In the genomic region with DNA sequence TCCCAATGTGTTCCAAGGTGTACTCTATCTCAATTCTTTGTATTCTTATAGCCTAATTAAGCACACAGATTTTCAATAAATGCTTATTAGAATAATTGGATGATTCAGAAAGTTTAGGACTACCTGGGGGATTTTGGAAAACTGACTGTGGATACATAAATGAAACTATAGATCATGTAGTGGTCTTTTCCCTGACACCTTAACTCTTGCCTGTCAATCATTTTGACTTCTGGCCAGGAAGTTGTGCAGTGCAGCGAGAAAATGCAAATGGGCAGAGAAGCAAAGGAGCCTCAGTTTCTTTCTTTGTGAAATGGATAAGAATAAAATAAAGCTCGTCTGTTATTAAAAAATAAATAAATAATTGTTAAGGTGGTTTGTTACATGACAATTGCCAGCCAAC, we compare ENCODE assay signal across 26 cellular contexts. TPM values are rescaled to one million over a fixed set of nuclear protein-coding genes. Genes with fewer than 3 reads are reported as not detected.
DNase-seq lines count a peak whose midpoint lies in the region; ATAC-seq, FAIRE-seq and TF ChIP-seq lines count a peak whose summit lies in the region.
"Had no signal": no experiment of that assay in that cellular context is flagged by ENCODE, and none has a peak within 500 bp of the region (broad histone marks: within the 10 kb centered on the region; RNA-seq: fewer than 3 reads in every experiment).

No MANE protein-coding gene starts in this region.

- H3K27me3 ChIP-seq in Caco-2 (replicated peaks; ENCODE audit: control insufficient read depth, insufficient read depth, low read length) (no peaks in the 10 kb centered on the region), GM12878 (replicated peaks in 1 of 2; ENCODE audit: control insufficient read depth in 2 of 2, insufficient read depth in 2 of 2, low read length in 1 of 2) (peaks cover 0 to 4% of the 10 kb centered on the region in 2 experiments; a peak in 1 of 4 replicates)
- H3K27me3 ChIP-seq: BE2C, BLaER1 had no signal

- H3K27ac Mint-ChIP-seq in Caco-2 (ENCODE audit: unreplicated experiment) = no peak overlapping the region
- H3K27ac Mint-ChIP-seq in osteocyte (ENCODE audit: unreplicated experiment) = no peak overlapping the region
- H3K27ac Mint-ChIP-seq: CD4-positive, alpha-beta memory T cell; CD4-positive, CD25-positive, alpha-beta regulatory T cell; CD8-positive, alpha-beta memory T cell had no signal

- CTCF ChIA-PET in Caco-2 (lab: Charles Lee) (interaction anchor here (0.8 kb wide), 1 partner anchor 20 kb away, joined by 4 read pairs; no protein-coding TSS in a partner anchor), HEK293T (lab: Yijun Ruan, JAX) (interaction anchor here (0.6 kb wide), 1 partner anchor 125 kb away, joined by 6 read pairs; no protein-coding TSS in a partner anchor), GM12878 (lab: Yijun Ruan, JAX) (no interaction called here)

- TF ChIP-seq CTCF in Caco-2 (IDR thresholded peaks at IDR 0.05; ENCODE audit: insufficient read depth in 1 of 2, low read depth in 1 of 2, low read length in 1 of 2, severe bottlenecking in 1 of 2, unreplicated experiment in 1 of 2) = no peak
- no peak for TF ChIP-seq CTCF in GM12878 (IDR thresholded peaks at IDR 0.05 in 2 of 3, conservative IDR thresholded peaks at IDR 0.05 in 1 of 3; ENCODE audit: control insufficient read depth in 2 of 3, extremely low read depth in 1 of 3, insufficient read depth in 1 of 3, low read depth in 3 of 3, low read length in 3 of 3)
- TF ChIP-seq CTCF in osteocyte (IDR thresholded peaks at IDR 0.05) = no peak

- no peak overlapping the region for H2AFZ ChIP-seq in GM12878 (ENCODE audit: control insufficient read depth, low read depth, low read length)

- SMC1A ChIA-PET in GM12878 (lab: Charles Lee; ENCODE audit: uncharacterized antibody, unreplicated experiment) = interaction anchor here (0.8 kb wide), 1 partner anchor 42 kb away, joined by 3 read pairs; no protein-coding TSS in a partner anchor

- no peak for TF ChIP-seq POLR2A in GM12878 (IDR thresholded peaks at IDR 0.05; ENCODE audit: low read depth, low read length)

- H3K4me1 ChIP-seq in Caco-2 (no peaks in the 10 kb centered on the region), GM12878 (ENCODE audit: control insufficient read depth, insufficient read depth, low read length) (no peaks in the 10 kb centered on the region)
- H3K4me1 ChIP-seq: A549, BE2C, BLaER1 had no signal

- in situ Hi-C loops in GM12878 (cut with MboI) = no loop called here

- ATAC-seq in GM12878 = no peak
- ATAC-seq: A549 had no signal

- no peak for DNase-seq in Caco-2
- no peak for DNase-seq in HEK293T (ENCODE audit: extremely low spot score)
- DNase-seq in GM12878 (ENCODE audit: low read depth, low spot score) = no peak
- peak; percentile 5 for DNase-seq in osteocyte (ENCODE audit: extremely low spot score, unreplicated experiment)
- DNase-seq in SIG-M5 (lab: John Stamatoyannopoulos, UW) = no peak
- DNase-seq in NK-92 treated with Interleukin-12 subunit alpha and Interleukin-12 subunit beta, amount 100 ng/mL, for 24 hours (lab: John Stamatoyannopoulos, UW) = no peak
- no peak for DNase-seq in RPMI8226
- DNase-seq: BE2C; C1 segment of cervical spinal cord; CD4-positive, alpha-beta memory T cell; CD4-positive, CD25-positive, alpha-beta regulatory T cell; CD8-positive, alpha-beta memory T cell; COR-L47; DMS79 treated with DMSO at 0.1 percent for 48 hours; EL; GDM1 had no signal

- no peaks in the 10 kb centered on the region for H3K79me2 ChIP-seq in GM12878 (ENCODE audit: control insufficient read depth, insufficient read depth, low read length)

- H3K4me1 Mint-ChIP-seq in Caco-2 (ENCODE audit: low read depth, unreplicated experiment) = peaks cover 13% of the 10 kb centered on the region
- H3K4me1 Mint-ChIP-seq in osteocyte (ENCODE audit: unreplicated experiment) = no peaks in the 10 kb centered on the region
- H3K4me1 Mint-ChIP-seq: CD4-positive, alpha-beta memory T cell; CD4-positive, CD25-positive, alpha-beta regulatory T cell; CD8-positive, alpha-beta memory T cell had no signal

- H4K20me1 ChIP-seq in GM12878 (ENCODE audit: control insufficient read depth, insufficient read depth) = no peaks in the 10 kb centered on the region
- H4K20me1 ChIP-seq: BLaER1 had no signal

- POLR2A ChIA-PET in Caco-2 (lab: Charles Lee) (no interaction called here), HEK293T (lab: Yijun Ruan, JAX) (no interaction called here), GM12878 (lab: Charles Lee) (no interaction called here)

- no peaks in the 10 kb centered on the region for H3K9me3 ChIP-seq in Caco-2
- no peaks in the 10 kb centered on the region for H3K9me3 ChIP-seq in GM12878 (replicated peaks; ENCODE audit: control insufficient read depth, insufficient read depth, low read length)
- H3K9me3 ChIP-seq: BE2C, BLaER1 had no signal

- no peaks in the 10 kb centered on the region for H3K27me3 Mint-ChIP-seq in Caco-2 (ENCODE audit: insufficient read depth, unreplicated experiment)
- peaks cover 9% of the 10 kb centered on the region for H3K27me3 Mint-ChIP-seq in osteocyte (ENCODE audit: unreplicated experiment)

- intact Hi-C loops in Caco-2 (cut with micrococcal nuclease; ENCODE audit: unreplicated experiment) = no loop called here
- intact Hi-C loops in GM12878 (cut with micrococcal nuclease; ENCODE audit: unreplicated experiment) = no loop called here

- H3K36me3 Mint-ChIP-seq in Caco-2 (ENCODE audit: insufficient read depth, unreplicated experiment) (peaks cover 5% of the 10 kb centered on the region), osteocyte (ENCODE audit: unreplicated experiment) (no peaks in the 10 kb centered on the region)
- H3K36me3 Mint-ChIP-seq: CD14-positive monocyte; CD4-positive, alpha-beta memory T cell; CD4-positive, CD25-positive, alpha-beta regulatory T cell had no signal

- BruUV-seq in Caco-2 (replicated peaks; lab: Mats Ljungman, UMichigan) (TSS peak; percentile 29), GM12878 (replicated peaks; lab: Mats Ljungman, UMichigan) (no TSS peak)

- H3K4me3 Mint-ChIP-seq in Caco-2 (ENCODE audit: unreplicated experiment) (no peak overlapping the region), osteocyte (ENCODE audit: unreplicated experiment) (no peak overlapping the region)
- H3K4me3 Mint-ChIP-seq: CD14-positive monocyte; CD4-positive, alpha-beta memory T cell; CD4-positive, CD25-positive, alpha-beta regulatory T cell; CD8-positive, alpha-beta memory T cell had no signal

- H3K9ac ChIP-seq in GM12878 (ENCODE audit: control insufficient read depth, insufficient read depth, low read length) = no peak overlapping the region
- H3K9ac ChIP-seq: BLaER1 had no signal

- WGBS in GM12878 (ENCODE audit: insufficient coverage, insufficient replicate concordance, low lambda C conversion rate, missing lambda C conversion rate) = 0% methylated on average over 2 of the region's 2 CpGs

- TF ChIP-seq EP300 in GM12878 (IDR thresholded peaks at IDR 0.05; ENCODE audit: borderline replicate concordance in 1 of 2, control insufficient read depth in 1 of 2, low read depth in 2 of 2, low read length in 2 of 2) = no peak

- H3K4me3 ChIP-seq in Caco-2 (ENCODE audit: low read depth, low read length) (no peak overlapping the region), GM12878 (no peak overlapping the region)
- H3K4me3 ChIP-seq: A549, BLaER1 had no signal

- FAIRE-seq in GM12878 (lab: Jason Lieb, UNC) = no peak
- FAIRE-seq: A549, D721Med, GM12891, GM19239 had no signal

- peaks cover under 1% of the 10 kb centered on the region for H3K9me3 Mint-ChIP-seq in Caco-2 (ENCODE audit: unreplicated experiment)
- peaks cover 3% of the 10 kb centered on the region for H3K9me3 Mint-ChIP-seq in osteocyte (ENCODE audit: unreplicated experiment)

- no peak for TF ChIP-seq RAD21 in GM12878 (IDR thresholded peaks at IDR 0.05; ENCODE audit: insufficient read depth, low read depth, low read length)

- H3K27ac ChIP-seq in GM12878 (ENCODE audit: control insufficient read depth, insufficient read depth) = no peak overlapping the region
- H3K27ac ChIP-seq: 22Rv1, A549, BLaER1 had no signal

- H3K36me3 ChIP-seq in Caco-2 (ENCODE audit: control insufficient read depth, insufficient read depth, low read length) (no peaks in the 10 kb centered on the region), GM12878 (ENCODE audit: control insufficient read depth in 2 of 2, insufficient read depth in 2 of 2, low read length in 1 of 2) (no peaks in the 10 kb centered on the region)
- H3K36me3 ChIP-seq: BE2C, BLaER1 had no signal

- RAD21 ChIA-PET in GM12878 (lab: Charles Lee; ENCODE audit: unreplicated experiment) = no interaction called here

- H3K4me2 ChIP-seq in GM12878 (ENCODE audit: control insufficient read depth, insufficient read depth) = no peak overlapping the region
- H3K4me2 ChIP-seq: A549, BLaER1 had no signal

TF ChIP-seq in HEK293T, 16 proteins besides CTCF, POLR2A, EP300 and RAD21 (continues in another document):
- TF ChIP-seq ELF4 (IDR thresholded peaks at IDR 0.05) = no peak

RNA-seq across cellular contexts. Expression of gene DCLK3, which starts 47.4 kb away (rescaled TPM):
- total RNA-seq in Caco-2 (2022) (not detected in 2 replicates), GM12878 (2014; rRNA removed) (not detected in 2 replicates), GM12878 (2014; rRNA removed; fragmentation: Illumina TruSeq; extraction: Trizol) (not detected in 2 replicates), GM12878 (2021) (not detected in 2 replicates), osteocyte (not detected in 2 replicates)
- not detected in 2 replicates for total RNA-seq in GM12878 (2013; cell fraction: nucleolus; rRNA removed)
- not detected for polyA plus RNA-seq in GM12878 (2011; ENCODE audit: low read depth)
- polyA plus RNA-seq in GM12878 (2011; rRNA removed) (not detected in 2 replicates), GM12878 (2014; fragmentation: Illumina TruSeq; extraction: Trizol) (not detected in 2 replicates), GM12878 (2014; fragmentation: Nextera tagmentation; extraction: Ambion mirVana) (not detected), GM12878 (2014; rRNA removed) (not detected in 2 replicates), GM12878 (2016; fragmentation: Nextera tagmentation; extraction: Ambion mirVana) (not detected)
- polyA plus RNA-seq in GM12878 (2011; cell fraction: cytosol; rRNA removed) = not detected in 2 replicates
- polyA plus RNA-seq in GM12878 (2011; cell fraction: nucleus; rRNA removed) = not detected in 2 replicates
- polyA plus RNA-seq in GM12878 (2012) = not detected in 2 replicates
- not detected in 2 replicates for polyA minus RNA-seq in GM12878 (2011; rRNA and poly(A)+ RNA removed)
- polyA minus RNA-seq in GM12878 (2011; cell fraction: cytosol; rRNA and poly(A)+ RNA removed) = not detected in 2 replicates
- not detected in 2 replicates for polyA minus RNA-seq in GM12878 (2011; cell fraction: nucleus; rRNA and poly(A)+ RNA removed)
- total RNA-seq: A172; Calu3; CD4-positive, alpha-beta memory T cell; CD4-positive, CD25-positive, alpha-beta regulatory T cell; CD8-positive, alpha-beta memory T cell; G401 had no signal
- polyA plus RNA-seq: A549; CD14-positive monocyte; CD4-positive, alpha-beta memory T cell; CD4-positive, CD25-positive, alpha-beta regulatory T cell; CD8-positive, alpha-beta memory T cell had no signal
